ENCODE assay signal across 1 cellular context in genomic region chr15:33700695-33701303, GRCh38.
TF ChIP-seq lines count a peak whose summit lies in the region.

No MANE protein-coding gene starts in this region.

TF ChIP-seq in K562, 482 proteins besides CTCF, POLR2A, EP300 and RAD21 (continued from another document):
- TF ChIP-seq, protein P1, sequence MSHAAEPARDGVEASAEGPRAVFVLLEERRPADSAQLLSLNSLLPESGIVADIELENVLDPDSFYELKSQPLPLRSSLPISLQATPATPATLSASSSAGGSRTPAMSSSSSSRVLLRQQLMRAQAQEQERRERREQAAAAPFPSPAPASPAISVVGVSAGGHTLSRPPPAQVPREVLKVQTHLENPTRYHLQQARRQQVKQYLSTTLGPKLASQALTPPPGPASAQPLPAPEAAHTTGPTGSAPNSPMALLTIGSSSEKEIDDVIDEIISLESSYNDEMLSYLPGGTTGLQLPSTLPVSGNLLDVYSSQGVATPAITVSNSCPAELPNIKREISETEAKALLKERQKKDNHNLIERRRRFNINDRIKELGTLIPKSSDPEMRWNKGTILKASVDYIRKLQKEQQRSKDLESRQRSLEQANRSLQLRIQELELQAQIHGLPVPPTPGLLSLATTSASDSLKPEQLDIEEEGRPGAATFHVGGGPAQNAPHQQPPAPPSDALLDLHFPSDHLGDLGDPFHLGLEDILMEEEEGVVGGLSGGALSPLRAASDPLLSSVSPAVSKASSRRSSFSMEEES (CRISPR knock-in tag; IDR thresholded peaks at IDR 0.05) = no peak
- TF ChIP-seq MTA1 (IDR thresholded peaks at IDR 0.05; ENCODE audit: borderline replicate concordance) (no peak), HNRNPH1 (optimal IDR thresholded peaks at IDR 0.05; ENCODE audit: low read depth, low read length) (no peak), STAG1 (CRISPR knock-in tag; IDR thresholded peaks at IDR 0.05; ENCODE audit: borderline replicate concordance) (peak; percentile 50; the same call in 1 of the 2 replicates), HDAC8 (tag; IDR thresholded peaks at IDR 0.05) (no peak), ZNF644 (tag; IDR thresholded peaks at IDR 0.05; ENCODE audit: low read depth) (no peak), ARNT (IDR thresholded peaks at IDR 0.05) (no peak), SOX6 (IDR thresholded peaks at IDR 0.05) (no peak), RBM22 (IDR thresholded peaks at IDR 0.05; ENCODE audit: low read depth, low read length, poor library complexity, severe bottlenecking) (no peak), CREM (IDR thresholded peaks at IDR 0.05; ENCODE audit: low read depth) (peak; percentile 64), THRA (IDR thresholded peaks at IDR 0.05) (no peak), FOXP1 (CRISPR knock-in tag; IDR thresholded peaks at IDR 0.05) (no peak), FOS (IDR thresholded peaks at IDR 0.05; ENCODE audit: extremely low read depth, insufficient read length) (no peak), ZNF253 (CRISPR knock-in tag; conservative IDR thresholded peaks at IDR 0.05) (no peak), JUND (IDR thresholded peaks at IDR 0.05; ENCODE audit: borderline replicate concordance, low read depth, low read length) (0 out of 2 replicates have a peak, but pooled peaks have one; percentile 6), JUND (tag; IDR thresholded peaks at IDR 0.05; ENCODE audit: borderline replicate concordance, low read depth, low read length) (no peak), ARID4B (CRISPR knock-in tag; IDR thresholded peaks at IDR 0.05) (no peak), IFI16 (CRISPR knock-in tag; IDR thresholded peaks at IDR 0.05) (no peak), ZNF764 (CRISPR knock-in tag; IDR thresholded peaks at IDR 0.05; ENCODE audit: low read depth) (0 out of 2 replicates have a peak, but pooled peaks have one; percentile 42), SREBF1 (IDR thresholded peaks at IDR 0.05; ENCODE audit: borderline replicate concordance, low read depth, low read length) (no peak), SMC3 (conservative IDR thresholded peaks at IDR 0.05; ENCODE audit: insufficient read depth, low read depth, low read length) (peak; percentile 85)
- TF ChIP-seq, protein P2, sequence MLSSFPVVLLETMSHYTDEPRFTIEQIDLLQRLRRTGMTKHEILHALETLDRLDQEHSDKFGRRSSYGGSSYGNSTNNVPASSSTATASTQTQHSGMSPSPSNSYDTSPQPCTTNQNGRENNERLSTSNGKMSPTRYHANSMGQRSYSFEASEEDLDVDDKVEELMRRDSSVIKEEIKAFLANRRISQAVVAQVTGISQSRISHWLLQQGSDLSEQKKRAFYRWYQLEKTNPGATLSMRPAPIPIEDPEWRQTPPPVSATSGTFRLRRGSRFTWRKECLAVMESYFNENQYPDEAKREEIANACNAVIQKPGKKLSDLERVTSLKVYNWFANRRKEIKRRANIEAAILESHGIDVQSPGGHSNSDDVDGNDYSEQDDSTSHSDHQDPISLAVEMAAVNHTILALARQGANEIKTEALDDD (IDR thresholded peaks at IDR 0.05) = no peak
- TF ChIP-seq, protein P3, sequence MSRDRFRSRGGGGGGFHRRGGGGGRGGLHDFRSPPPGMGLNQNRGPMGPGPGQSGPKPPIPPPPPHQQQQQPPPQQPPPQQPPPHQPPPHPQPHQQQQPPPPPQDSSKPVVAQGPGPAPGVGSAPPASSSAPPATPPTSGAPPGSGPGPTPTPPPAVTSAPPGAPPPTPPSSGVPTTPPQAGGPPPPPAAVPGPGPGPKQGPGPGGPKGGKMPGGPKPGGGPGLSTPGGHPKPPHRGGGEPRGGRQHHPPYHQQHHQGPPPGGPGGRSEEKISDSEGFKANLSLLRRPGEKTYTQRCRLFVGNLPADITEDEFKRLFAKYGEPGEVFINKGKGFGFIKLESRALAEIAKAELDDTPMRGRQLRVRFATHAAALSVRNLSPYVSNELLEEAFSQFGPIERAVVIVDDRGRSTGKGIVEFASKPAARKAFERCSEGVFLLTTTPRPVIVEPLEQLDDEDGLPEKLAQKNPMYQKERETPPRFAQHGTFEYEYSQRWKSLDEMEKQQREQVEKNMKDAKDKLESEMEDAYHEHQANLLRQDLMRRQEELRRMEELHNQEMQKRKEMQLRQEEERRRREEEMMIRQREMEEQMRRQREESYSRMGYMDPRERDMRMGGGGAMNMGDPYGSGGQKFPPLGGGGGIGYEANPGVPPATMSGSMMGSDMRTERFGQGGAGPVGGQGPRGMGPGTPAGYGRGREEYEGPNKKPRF (IDR thresholded peaks at IDR 0.05; ENCODE audit: low read depth, low read length) = no peak
